In the genomic region with DNA sequence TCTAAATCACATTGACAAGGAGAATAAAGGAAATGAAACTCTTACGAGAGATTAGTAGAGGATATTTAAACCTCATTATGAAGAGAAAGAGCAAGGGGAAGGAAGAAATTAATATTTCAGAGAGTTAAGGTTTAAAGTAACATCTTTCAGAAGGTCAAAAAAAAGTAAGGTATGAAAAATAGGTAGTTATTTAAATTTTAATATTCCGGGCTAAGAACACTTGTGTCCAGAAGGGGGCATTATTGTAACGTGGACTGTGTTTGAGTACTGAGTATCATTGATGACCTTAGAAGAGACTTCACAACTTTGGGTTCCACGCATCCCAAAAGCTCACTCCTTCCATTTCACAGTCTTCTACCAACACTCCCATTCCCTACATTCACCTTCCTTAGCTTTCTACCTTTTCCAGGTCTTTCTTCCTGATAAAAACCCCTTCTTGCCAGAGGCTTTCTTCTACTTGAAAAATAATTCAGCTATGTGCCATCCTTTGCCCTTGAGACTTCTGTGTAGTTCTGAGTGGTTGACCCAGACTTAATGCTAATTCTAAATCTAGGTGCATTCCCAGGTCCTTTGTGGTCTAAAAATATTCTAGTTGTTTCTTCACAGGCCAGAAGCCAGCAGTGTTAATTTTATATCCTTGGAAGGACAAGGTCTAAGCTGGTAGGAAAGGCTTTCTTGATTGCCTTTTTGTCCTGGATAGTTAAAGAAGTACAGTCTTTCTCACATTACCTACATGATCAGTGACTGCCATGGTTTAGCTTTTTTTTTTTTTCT, we compare ENCODE assay signal across 8 cellular contexts. TPM values are rescaled to one million over a fixed set of nuclear protein-coding genes. Genes with fewer than 3 reads are reported as not detected.
DNase-seq lines count a peak whose midpoint lies in the region; ATAC-seq and TF ChIP-seq lines count a peak whose summit lies in the region.

No MANE protein-coding gene starts in this region.

- no TSS peak for BruUV-seq in Panc1 (replicated peaks; lab: Mats Ljungman, UMichigan)

- no peaks in the 10 kb centered on the region for H3K9me2 ChIP-seq in GM23248 (ENCODE audit: insufficient read depth)

- H3K9ac ChIP-seq in GM23248 (peak overlapping the region; percentile 17), fibroblast of lung (ENCODE audit: insufficient read depth, low read length) (no peak overlapping the region)

- CTCF ChIA-PET in Panc1 (lab: Charles Lee) = interaction anchor here (0.6 to 1.4 kb wide), 6 partner anchors 11 to 410 kb away, joined by 3 to 6 read pairs (median 4); no protein-coding TSS in a partner anchor

- no peak overlapping the region for H2AFZ ChIP-seq in GM23248
- H2AFZ ChIP-seq in fibroblast of lung (ENCODE audit: low read length) = no peak overlapping the region

- no peaks in the 10 kb centered on the region for H3K9me3 ChIP-seq in CD4-positive, CD25-positive, alpha-beta regulatory T cell (ENCODE audit: control insufficient read depth in 2 of 2, low read length in 2 of 2)
- no peaks in the 10 kb centered on the region for H3K9me3 ChIP-seq in GM23248 (ENCODE audit: low read depth)
- H3K9me3 ChIP-seq in Panc1 (ENCODE audit: control insufficient read depth, insufficient read depth, low read depth, low read length) = no peaks in the 10 kb centered on the region
- H3K9me3 ChIP-seq in fibroblast of lung (ENCODE audit: control insufficient read depth, insufficient read depth, low read depth, low read length) = no peaks in the 10 kb centered on the region
- no peaks in the 10 kb centered on the region for H3K9me3 ChIP-seq in psoas muscle

- H3K79me2 ChIP-seq in GM23248 (ENCODE audit: insufficient read depth) (peaks cover 98% of the 10 kb centered on the region), fibroblast of lung (ENCODE audit: control insufficient read depth, insufficient read depth, low read length) (peaks cover 33% of the 10 kb centered on the region)

- peaks cover 12 to 19% (median 17%) of the 10 kb centered on the region in 4 donors for H3K4me1 Mint-ChIP-seq in CD4-positive, CD25-positive, alpha-beta regulatory T cell

- H3K4me2 ChIP-seq in GM23248 (ENCODE audit: unreplicated experiment) (no peak overlapping the region), fibroblast of lung (ENCODE audit: extremely low read depth, insufficient read depth, low read length) (no peak overlapping the region)

- no peaks in the 10 kb centered on the region for H3K4me1 ChIP-seq in CD4-positive, CD25-positive, alpha-beta regulatory T cell (ENCODE audit: control insufficient read depth, insufficient read depth, low read length, poor library complexity, severe bottlenecking)
- H3K4me1 ChIP-seq in GM23248 (ENCODE audit: insufficient read depth) (peaks cover 24% of the 10 kb centered on the region), Panc1 (ENCODE audit: control insufficient read depth, insufficient read depth, low read length) (peaks cover 11% of the 10 kb centered on the region; the same call in 1 of the 2 replicates), fibroblast of lung (ENCODE audit: control insufficient read depth, extremely low read depth, insufficient read depth, low read length) (peaks cover 5% of the 10 kb centered on the region), psoas muscle (peaks cover 19% of the 10 kb centered on the region)

- H4K20me1 ChIP-seq in GM23248 (ENCODE audit: insufficient read depth) = no peaks in the 10 kb centered on the region; the same call in 1 of the 2 replicates
- H4K20me1 ChIP-seq in fibroblast of lung (ENCODE audit: control insufficient read depth, extremely low read depth, insufficient read depth, low read length) = no peaks in the 10 kb centered on the region

- peak overlapping the region in 2 of 3 donors; percentile 11 to 55 for H3K27ac Mint-ChIP-seq in CD4-positive, CD25-positive, alpha-beta regulatory T cell

- H3K27me3 ChIP-seq in CD4-positive, CD25-positive, alpha-beta regulatory T cell (ENCODE audit: control insufficient read depth, insufficient read depth, low read length) = no peaks in the 10 kb centered on the region
- H3K27me3 ChIP-seq in GM23248 (replicated peaks; ENCODE audit: insufficient read depth) (no peaks in the 10 kb centered on the region), Panc1 (ENCODE audit: control insufficient read depth, insufficient read depth, low read length) (no peaks in the 10 kb centered on the region), fibroblast of lung (ENCODE audit: control insufficient read depth, insufficient read depth, low read length) (no peaks in the 10 kb centered on the region), psoas muscle (ENCODE audit: insufficient read depth in 3 of 3, low read length in 2 of 3) (no peaks in the 10 kb centered on the region)

- peak; percentile 69; the same call in 1 of the 2 replicates for TF ChIP-seq CTCF in Panc1 (IDR thresholded peaks at IDR 0.05)
- peak; percentile 40 to 63 for TF ChIP-seq CTCF in fibroblast of lung (conservative IDR thresholded peaks at IDR 0.05 in 1 of 2, IDR thresholded peaks at IDR 0.05 in 1 of 2; ENCODE audit: low read depth in 1 of 2, low read length in 2 of 2)
- TF ChIP-seq CTCF in psoas muscle (IDR thresholded peaks at IDR 0.05) = peak; percentile 38

- peaks cover 28% of the 10 kb centered on the region for H3K36me3 Mint-ChIP-seq in CD4-positive, CD25-positive, alpha-beta regulatory T cell

- intact Hi-C loops in Panc1 (cut with micrococcal nuclease; ENCODE audit: unreplicated experiment) (no loop called here), psoas muscle (cut with DNase I) (loop anchor here in 1 of 2 donors (5.0 kb wide), 1 partner anchor 399 kb away; the partner anchor contains the start of gene DLX2)

- no peak overlapping the region for H3K27ac ChIP-seq in CD4-positive, CD25-positive, alpha-beta regulatory T cell (ENCODE audit: insufficient read depth, low read length, poor library complexity, severe bottlenecking)
- 0 out of 2 replicates have a peak overlapping the region, but pooled peaks have one; percentile 17 for H3K27ac ChIP-seq in GM23248
- no peak overlapping the region for H3K27ac ChIP-seq in Panc1 (ENCODE audit: low read length)
- no peak overlapping the region for H3K27ac ChIP-seq in fibroblast of lung (ENCODE audit: insufficient read depth, low read length)
- no peak overlapping the region for H3K27ac ChIP-seq in psoas muscle

- no peaks in the 10 kb centered on the region for H3K27me3 Mint-ChIP-seq in CD4-positive, CD25-positive, alpha-beta regulatory T cell

- in situ Hi-C loops in GM23248 (cut with MboI) (loop anchor here (5.0 to 10.0 kb wide), 2 partner anchors 106 to 421 kb away; no protein-coding TSS in a partner anchor), Panc1 (cut with HindIII; ENCODE audit: low pct_unique_long_range_greater_than_20kb, low sequenced_read_pairs) (no loop called here)

- DNase-seq in CD4-positive, CD25-positive, alpha-beta regulatory T cell = peak in 2 of 3 donors; percentile 36 to 56
- DNase-seq in GM23248 (peak; percentile 71), Panc1 (ENCODE audit: low read depth, low spot score) (no peak), fibroblast of lung (ENCODE audit: low read depth in 2 of 2) (peak; percentile 27 to 59), psoas muscle (no peak), HPDE6-E6E7 (ENCODE audit: extremely low spot score) (no peak)
- no peak for DNase-seq in activated CD4-positive, CD25-positive, alpha-beta regulatory T cell (lab: John Stamatoyannopoulos, UW)

- POLR2A ChIA-PET in Panc1 (lab: Charles Lee) = interaction anchor here (0.6 kb wide), 2 partner anchors 356 to 467 kb away, joined by 3 read pairs; no protein-coding TSS in a partner anchor

- peak overlapping the region in 1 of 4 donors; percentile 52 for H3K4me3 Mint-ChIP-seq in CD4-positive, CD25-positive, alpha-beta regulatory T cell

- 63 to 71% methylated on average over 4 of the region's 4 CpGs for WGBS in GM23248 (ENCODE audit: low coverage in 1 of 2, low lambda C conversion rate in 2 of 2, missing lambda C conversion rate in 2 of 2), 2 experiments
- WGBS in psoas muscle, 3 donors = 58 to 61% (median 61%) methylated on average over 4 of the region's 4 CpGs

- ATAC-seq in CD4-positive, CD25-positive, alpha-beta regulatory T cell (ENCODE audit: low read depth in 2 of 2) = no peak
- peak; percentile 58; the same call in 1 of the 2 replicates for ATAC-seq in Panc1
- peak in 3 of 4 donors; percentile 22 to 66 (median 46) for ATAC-seq in psoas muscle
- ATAC-seq in activated CD4-positive, CD25-positive, alpha-beta regulatory T cell treated with anti-CD3 and anti-CD28 coated beads, Interleukin-2, amount 50 U/mL, for 24 hours = no peak

- no peaks in the 10 kb centered on the region for H3K9me3 Mint-ChIP-seq in CD4-positive, CD25-positive, alpha-beta regulatory T cell

- H3K36me3 ChIP-seq in CD4-positive, CD25-positive, alpha-beta regulatory T cell (ENCODE audit: control insufficient read depth, insufficient read depth, low read length) = peaks cover 6% of the 10 kb centered on the region
- H3K36me3 ChIP-seq in GM23248 (ENCODE audit: low read depth) = peaks cover 11% of the 10 kb centered on the region; the same call in 1 of the 2 replicates
- H3K36me3 ChIP-seq in Panc1 (ENCODE audit: control insufficient read depth, insufficient read depth, low read length) = peaks cover 6% of the 10 kb centered on the region; the same call in 1 of the 2 replicates
- no peaks in the 10 kb centered on the region for H3K36me3 ChIP-seq in fibroblast of lung (ENCODE audit: control insufficient read depth, insufficient read depth, low read length)
- peaks cover 0 to 28% of the 10 kb centered on the region in 2 donors for H3K36me3 ChIP-seq in psoas muscle (ENCODE audit: insufficient read depth in 1 of 2, low read depth in 1 of 2)

- peaks cover 10% of the 10 kb centered on the region; the same call in 1 of the 2 replicates for H3F3A ChIP-seq in GM23248 (ENCODE audit: insufficient read depth)

- no peak overlapping the region for H3K4me3 ChIP-seq in CD4-positive, CD25-positive, alpha-beta regulatory T cell (ENCODE audit: low read depth, low read length)
- H3K4me3 ChIP-seq in GM23248 (no peak overlapping the region), Panc1 (ENCODE audit: low read depth in 2 of 2, low read length in 2 of 2) (no peak overlapping the region), fibroblast of lung (replicated peaks in 1 of 4; ENCODE audit: control extremely low read depth in 1 of 4, insufficient read depth in 1 of 4, low read depth in 3 of 4, low read length in 4 of 4) (no peak overlapping the region), psoas muscle (no peak overlapping the region)

RNA-seq across cellular contexts. Expression of gene DYNC1I2, which starts 16.5 kb away (rescaled TPM):
- 29.5 TPM for total RNA-seq in CD4-positive, CD25-positive, alpha-beta regulatory T cell
- 10 to 100 TPM; 20.9 to 31.6 (median 27.6) TPM for polyA plus RNA-seq in CD4-positive, CD25-positive, alpha-beta regulatory T cell
- total RNA-seq in GM23248 (2014; rRNA removed; shearing (Covaris generic)) = 91.7 and 118 TPM in 2 replicates
- polyA plus RNA-seq in GM23248 (2016; fragmentation: Nextera tagmentation; extraction: Ambion mirVana) (74.3 and 76.7 TPM in 2 replicates), fibroblast of lung (204 and 238 TPM in 2 replicates), psoas muscle (10 to 100 TPM; 43.5 to 72.9 (median 59.0) TPM)
- total RNA-seq in Panc1 (2021; ENCODE audit: unreplicated experiment) (72.8 TPM), fibroblast of lung (86.0 and 109 TPM in 2 replicates), psoas muscle (10 to 100 TPM; 44.8 to 51.4 (median 48.5) TPM)
- polyA plus RNA-seq in Panc1 (2012; ENCODE audit: insufficient read length) = 67.9 TPM
- polyA plus RNA-seq in fibroblast of lung (2012) = 121 and 128 TPM in 2 replicates
- 26.0 and 34.9 TPM in 2 replicates for polyA minus RNA-seq in fibroblast of lung (ENCODE audit: low replicate concordance)

Comparison
In these comparisons a context has a peak if more than half of its experiments do, and no peak if none do; other contexts are left out.
1. ATAC-seq: peak in Panc1 (single experiment) and psoas muscle (3 of 4); none in CD4-positive, CD25-positive, alpha-beta regulatory T cell (0 of 2) and activated CD4-positive, CD25-positive, alpha-beta regulatory T cell treated with anti-CD3 and anti-CD28 coated beads, Interleukin-2, amount 50 U/mL, for 24 hours (0 of 2).
2. DNase-seq: peak in CD4-positive, CD25-positive, alpha-beta regulatory T cell (2 of 3), GM23248 (single experiment) and fibroblast of lung (2 of 2); none in Panc1 (single experiment), psoas muscle (0 of 2), HPDE6-E6E7 (single experiment) and activated CD4-positive, CD25-positive, alpha-beta regulatory T cell (0 of 4).
3. Peak in every context shown above with its lines, with median percentiles within 50 percentile points of each other: CTCF ChIP-seq.